Comparison of ENCODE assay signal across 28 cellular contexts in the genomic region with DNA sequence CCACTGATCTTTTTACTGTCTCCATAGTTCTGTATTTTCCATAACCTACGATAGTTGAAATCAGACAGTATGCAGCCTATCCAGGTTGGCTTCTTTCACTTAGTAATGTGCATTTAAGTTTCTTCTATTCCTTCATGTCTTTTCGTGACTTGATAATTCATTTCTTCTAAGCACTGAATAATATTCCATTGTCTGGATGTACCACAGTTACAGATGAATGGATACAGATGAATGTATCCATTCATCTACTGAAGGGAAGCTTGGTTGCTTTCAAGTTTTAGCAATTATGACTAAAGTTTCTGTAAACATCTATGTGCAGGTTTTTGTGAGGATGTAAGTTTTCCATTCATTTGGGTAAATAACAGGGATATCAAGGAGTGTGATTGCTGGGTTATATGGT.
"Had no signal": no experiment of that assay in that cellular context is flagged by ENCODE, and none has a peak within 500 bp of the region (broad histone marks: within the 10 kb centered on the region; RNA-seq: fewer than 3 reads in every experiment).

No MANE protein-coding gene starts in this region.

- H3K4me3 Mint-ChIP-seq: natural killer cell treated with Interleukin-12 subunit alpha and Interleukin-12 subunit beta and Interleukin-15 and Interleukin-18, amount 100 ng/mL, for 72 hours; nephron progenitor cell; neural progenitor cell; stimulated activated effector memory CD8-positive, alpha-beta T cell treated with anti-CD3 and anti-CD28 coated beads, Interleukin-12 subunit alpha, Interleukin-12 subunit beta, amount 100 ng/mL, for 72 hours; stimulated activated naive B cell treated with anti-CD40 and anti-IgM and Interleukin-4, amounts not matched to agents 10 μg/mL and 1 μg/mL and 100 μg/mL, for 72 hours; stimulated activated naive CD8-positive, alpha-beta T cell treated with anti-CD3 and anti-CD28 coated beads, Interleukin-15, Interleukin-2, amounts not matched to agents 100 ng/mL and 50 ng/mL, for 24 hours had no signal

- H3K27me3 Mint-ChIP-seq: progenitor cell of endocrine pancreas; stimulated activated naive CD8-positive, alpha-beta T cell treated with anti-CD3 and anti-CD28 coated beads, Interleukin-15, Interleukin-2, amounts not matched to agents 100 ng/mL and 50 ng/mL, for 24 hours had no signal

- H2AFZ ChIP-seq: neural progenitor cell, parathyroid adenoma had no signal

- H3K4me2 ChIP-seq: neural progenitor cell had no signal

- H3K4me1 Mint-ChIP-seq: nephron progenitor cell; neural progenitor cell; stimulated activated effector memory CD8-positive, alpha-beta T cell treated with anti-CD3 and anti-CD28 coated beads, Interleukin-12 subunit alpha, Interleukin-12 subunit beta, amount 100 ng/mL, for 72 hours; stimulated activated naive B cell treated with anti-CD40 and anti-IgM and Interleukin-4, amounts not matched to agents 10 μg/mL and 1 μg/mL and 100 μg/mL, for 72 hours had no signal

- H3K9ac ChIP-seq: neural progenitor cell, parathyroid adenoma had no signal

- H3K79me2 ChIP-seq: parathyroid adenoma had no signal

- H3K4me1 ChIP-seq: neural progenitor cell, parathyroid adenoma, psoas muscle, right lobe of liver, sigmoid colon, stomach, thyroid gland, tibial nerve, upper lobe of left lung, vagina had no signal

- H3K9me3 ChIP-seq: ovary, psoas muscle, right lobe of liver, sigmoid colon, stomach, thoracic aorta, thyroid gland, tibial nerve, upper lobe of left lung, vagina had no signal

- H3K36me3 Mint-ChIP-seq: natural killer cell treated with Interleukin-12 subunit alpha and Interleukin-12 subunit beta and Interleukin-15 and Interleukin-18, amount 100 ng/mL, for 72 hours; neural progenitor cell; stimulated activated effector memory CD8-positive, alpha-beta T cell treated with anti-CD3 and anti-CD28 coated beads, Interleukin-12 subunit alpha, Interleukin-12 subunit beta, amount 100 ng/mL, for 72 hours; stimulated activated naive B cell treated with anti-CD40 and anti-IgM and Interleukin-4, amounts not matched to agents 10 μg/mL and 1 μg/mL and 100 μg/mL, for 72 hours had no signal

- DNase-seq: nephron progenitor cell; occipital lobe; ovary; posterior cingulate gyrus; psoas muscle; right cardiac atrium; right lobe of liver; sigmoid colon; small intestine; stimulated activated CD4-positive, alpha-beta T cell treated with anti-CD3 and anti-CD28 coated beads, Interleukin-15, amount 100 ng/mL, for 24 hours; stimulated activated CD4-positive, alpha-beta T cell treated with anti-CD3 and anti-CD28 coated beads, Interleukin-2, amount 100 ng/mL, for 24 hours; stimulated activated CD4-positive, alpha-beta T cell treated with anti-CD3 and anti-CD28 coated beads, Interleukin-2, amount 100 ng/mL, for 48 hours; stimulated activated CD4-positive, alpha-beta T cell treated with anti-CD3 and anti-CD28 coated beads, Interleukin-4, amount 100 ng/mL, for 24 hours; stimulated activated naive B cell treated with anti-CD40 and anti-IgM and Interleukin-4, amounts not matched to agents 10 μg/mL and 1 μg/mL and 100 μg/mL, for 72 hours; stimulated activated naive CD4-positive, alpha-beta T cell treated with Interleukin-2 at 50 U/mL for 16 hours; stomach; thyroid gland; upper lobe of left lung had no signal

- FAIRE-seq: small intestine, urothelium cell line had no signal

- H3K36me3 ChIP-seq: neural progenitor cell, ovary, right lobe of liver, sigmoid colon, stomach, thoracic aorta, thyroid gland, tibial nerve, upper lobe of left lung, vagina had no signal

- ATAC-seq: natural killer cell treated with Interleukin-12 subunit alpha and Interleukin-12 subunit beta and Interleukin-15 and Interleukin-18, amount 100 ng/mL, for 72 hours; psoas muscle; right cardiac atrium; right lobe of liver; stimulated activated effector memory CD8-positive, alpha-beta T cell treated with anti-CD3 and anti-CD28 coated beads, Interleukin-12 subunit alpha, Interleukin-12 subunit beta, amount 100 ng/mL, for 72 hours; stimulated activated naive B cell treated with anti-CD40 and anti-IgM and Interleukin-4, amounts not matched to agents 10 μg/mL and 1 μg/mL and 100 μg/mL, for 72 hours had no signal

- H3K27ac Mint-ChIP-seq: natural killer cell treated with Interleukin-12 subunit alpha and Interleukin-12 subunit beta and Interleukin-15 and Interleukin-18, amount 100 ng/mL, for 72 hours; nephron progenitor cell; neural progenitor cell; progenitor cell of endocrine pancreas; stimulated activated effector memory CD8-positive, alpha-beta T cell treated with anti-CD3 and anti-CD28 coated beads, Interleukin-12 subunit alpha, Interleukin-12 subunit beta, amount 100 ng/mL, for 72 hours; stimulated activated naive B cell treated with anti-CD40 and anti-IgM and Interleukin-4, amounts not matched to agents 10 μg/mL and 1 μg/mL and 100 μg/mL, for 72 hours; stimulated activated naive CD8-positive, alpha-beta T cell treated with anti-CD3 and anti-CD28 coated beads, Interleukin-15, Interleukin-2, amounts not matched to agents 100 ng/mL and 50 ng/mL, for 24 hours had no signal

- H3K27ac ChIP-seq: neural progenitor cell, ovary, parathyroid adenoma, psoas muscle, right lobe of liver, sigmoid colon, stomach, thoracic aorta, thyroid gland, tibial nerve, upper lobe of left lung, vagina had no signal

- H3K9me3 Mint-ChIP-seq: nephron progenitor cell; neural progenitor cell; stimulated activated naive B cell treated with anti-CD40 and anti-IgM and Interleukin-4, amounts not matched to agents 10 μg/mL and 1 μg/mL and 100 μg/mL, for 72 hours; stimulated activated naive CD8-positive, alpha-beta T cell treated with anti-CD3 and anti-CD28 coated beads, Interleukin-15, Interleukin-2, amounts not matched to agents 100 ng/mL and 50 ng/mL, for 24 hours had no signal

- H3K4me3 ChIP-seq: neural progenitor cell, ovary, psoas muscle, right lobe of liver, sigmoid colon, stomach, thoracic aorta, thyroid gland, tibial nerve, upper lobe of left lung, vagina had no signal

- H3K27me3 ChIP-seq: neural progenitor cell, ovary, right lobe of liver, sigmoid colon, stomach, thyroid gland, tibial nerve, upper lobe of left lung, vagina had no signal
